In genomic region chr16:23889189-23889588, GRCh38 we compare ENCODE assay signal across 1 cellular context.
TF ChIP-seq lines count a peak whose summit lies in the region.

No MANE protein-coding gene starts in this region.

TF ChIP-seq in H1, 55 proteins besides CTCF, POLR2A, EP300 and RAD21:
- TF ChIP-seq EGR1 (IDR thresholded peaks at IDR 0.05; ENCODE audit: borderline replicate concordance, low read depth, low read length) (no peak), NRF1 (IDR thresholded peaks at IDR 0.05; ENCODE audit: low read depth, low read length) (no peak), TAF1 (IDR thresholded peaks at IDR 0.05; ENCODE audit: low read depth, low read length) (no peak), CHD2 (IDR thresholded peaks at IDR 0.05; ENCODE audit: low read length) (no peak), TEAD4 (IDR thresholded peaks at IDR 0.05; ENCODE audit: low read depth, low read length) (no peak), BACH1 (IDR thresholded peaks at IDR 0.05; ENCODE audit: low read length) (no peak), KDM1A (IDR thresholded peaks at IDR 0.05; ENCODE audit: borderline replicate concordance, low read length) (no peak), KDM4A (IDR thresholded peaks at IDR 0.05; ENCODE audit: low read depth, low read length, severe bottlenecking) (no peak), MAFK (IDR thresholded peaks at IDR 0.05; ENCODE audit: low read depth, low read length) (no peak), SP2 (IDR thresholded peaks at IDR 0.05; ENCODE audit: low read length) (no peak), TBP (IDR thresholded peaks at IDR 0.05; ENCODE audit: low read depth, low read length) (no peak), GTF2F1 (IDR thresholded peaks at IDR 0.05; ENCODE audit: borderline replicate concordance, low read depth, low read length) (no peak), SUZ12 (IDR thresholded peaks at IDR 0.05; ENCODE audit: low read length) (no peak), GABPA (IDR thresholded peaks at IDR 0.05; ENCODE audit: borderline replicate concordance, insufficient read depth, low read length) (no peak)
- TF ChIP-seq, protein P1, sequence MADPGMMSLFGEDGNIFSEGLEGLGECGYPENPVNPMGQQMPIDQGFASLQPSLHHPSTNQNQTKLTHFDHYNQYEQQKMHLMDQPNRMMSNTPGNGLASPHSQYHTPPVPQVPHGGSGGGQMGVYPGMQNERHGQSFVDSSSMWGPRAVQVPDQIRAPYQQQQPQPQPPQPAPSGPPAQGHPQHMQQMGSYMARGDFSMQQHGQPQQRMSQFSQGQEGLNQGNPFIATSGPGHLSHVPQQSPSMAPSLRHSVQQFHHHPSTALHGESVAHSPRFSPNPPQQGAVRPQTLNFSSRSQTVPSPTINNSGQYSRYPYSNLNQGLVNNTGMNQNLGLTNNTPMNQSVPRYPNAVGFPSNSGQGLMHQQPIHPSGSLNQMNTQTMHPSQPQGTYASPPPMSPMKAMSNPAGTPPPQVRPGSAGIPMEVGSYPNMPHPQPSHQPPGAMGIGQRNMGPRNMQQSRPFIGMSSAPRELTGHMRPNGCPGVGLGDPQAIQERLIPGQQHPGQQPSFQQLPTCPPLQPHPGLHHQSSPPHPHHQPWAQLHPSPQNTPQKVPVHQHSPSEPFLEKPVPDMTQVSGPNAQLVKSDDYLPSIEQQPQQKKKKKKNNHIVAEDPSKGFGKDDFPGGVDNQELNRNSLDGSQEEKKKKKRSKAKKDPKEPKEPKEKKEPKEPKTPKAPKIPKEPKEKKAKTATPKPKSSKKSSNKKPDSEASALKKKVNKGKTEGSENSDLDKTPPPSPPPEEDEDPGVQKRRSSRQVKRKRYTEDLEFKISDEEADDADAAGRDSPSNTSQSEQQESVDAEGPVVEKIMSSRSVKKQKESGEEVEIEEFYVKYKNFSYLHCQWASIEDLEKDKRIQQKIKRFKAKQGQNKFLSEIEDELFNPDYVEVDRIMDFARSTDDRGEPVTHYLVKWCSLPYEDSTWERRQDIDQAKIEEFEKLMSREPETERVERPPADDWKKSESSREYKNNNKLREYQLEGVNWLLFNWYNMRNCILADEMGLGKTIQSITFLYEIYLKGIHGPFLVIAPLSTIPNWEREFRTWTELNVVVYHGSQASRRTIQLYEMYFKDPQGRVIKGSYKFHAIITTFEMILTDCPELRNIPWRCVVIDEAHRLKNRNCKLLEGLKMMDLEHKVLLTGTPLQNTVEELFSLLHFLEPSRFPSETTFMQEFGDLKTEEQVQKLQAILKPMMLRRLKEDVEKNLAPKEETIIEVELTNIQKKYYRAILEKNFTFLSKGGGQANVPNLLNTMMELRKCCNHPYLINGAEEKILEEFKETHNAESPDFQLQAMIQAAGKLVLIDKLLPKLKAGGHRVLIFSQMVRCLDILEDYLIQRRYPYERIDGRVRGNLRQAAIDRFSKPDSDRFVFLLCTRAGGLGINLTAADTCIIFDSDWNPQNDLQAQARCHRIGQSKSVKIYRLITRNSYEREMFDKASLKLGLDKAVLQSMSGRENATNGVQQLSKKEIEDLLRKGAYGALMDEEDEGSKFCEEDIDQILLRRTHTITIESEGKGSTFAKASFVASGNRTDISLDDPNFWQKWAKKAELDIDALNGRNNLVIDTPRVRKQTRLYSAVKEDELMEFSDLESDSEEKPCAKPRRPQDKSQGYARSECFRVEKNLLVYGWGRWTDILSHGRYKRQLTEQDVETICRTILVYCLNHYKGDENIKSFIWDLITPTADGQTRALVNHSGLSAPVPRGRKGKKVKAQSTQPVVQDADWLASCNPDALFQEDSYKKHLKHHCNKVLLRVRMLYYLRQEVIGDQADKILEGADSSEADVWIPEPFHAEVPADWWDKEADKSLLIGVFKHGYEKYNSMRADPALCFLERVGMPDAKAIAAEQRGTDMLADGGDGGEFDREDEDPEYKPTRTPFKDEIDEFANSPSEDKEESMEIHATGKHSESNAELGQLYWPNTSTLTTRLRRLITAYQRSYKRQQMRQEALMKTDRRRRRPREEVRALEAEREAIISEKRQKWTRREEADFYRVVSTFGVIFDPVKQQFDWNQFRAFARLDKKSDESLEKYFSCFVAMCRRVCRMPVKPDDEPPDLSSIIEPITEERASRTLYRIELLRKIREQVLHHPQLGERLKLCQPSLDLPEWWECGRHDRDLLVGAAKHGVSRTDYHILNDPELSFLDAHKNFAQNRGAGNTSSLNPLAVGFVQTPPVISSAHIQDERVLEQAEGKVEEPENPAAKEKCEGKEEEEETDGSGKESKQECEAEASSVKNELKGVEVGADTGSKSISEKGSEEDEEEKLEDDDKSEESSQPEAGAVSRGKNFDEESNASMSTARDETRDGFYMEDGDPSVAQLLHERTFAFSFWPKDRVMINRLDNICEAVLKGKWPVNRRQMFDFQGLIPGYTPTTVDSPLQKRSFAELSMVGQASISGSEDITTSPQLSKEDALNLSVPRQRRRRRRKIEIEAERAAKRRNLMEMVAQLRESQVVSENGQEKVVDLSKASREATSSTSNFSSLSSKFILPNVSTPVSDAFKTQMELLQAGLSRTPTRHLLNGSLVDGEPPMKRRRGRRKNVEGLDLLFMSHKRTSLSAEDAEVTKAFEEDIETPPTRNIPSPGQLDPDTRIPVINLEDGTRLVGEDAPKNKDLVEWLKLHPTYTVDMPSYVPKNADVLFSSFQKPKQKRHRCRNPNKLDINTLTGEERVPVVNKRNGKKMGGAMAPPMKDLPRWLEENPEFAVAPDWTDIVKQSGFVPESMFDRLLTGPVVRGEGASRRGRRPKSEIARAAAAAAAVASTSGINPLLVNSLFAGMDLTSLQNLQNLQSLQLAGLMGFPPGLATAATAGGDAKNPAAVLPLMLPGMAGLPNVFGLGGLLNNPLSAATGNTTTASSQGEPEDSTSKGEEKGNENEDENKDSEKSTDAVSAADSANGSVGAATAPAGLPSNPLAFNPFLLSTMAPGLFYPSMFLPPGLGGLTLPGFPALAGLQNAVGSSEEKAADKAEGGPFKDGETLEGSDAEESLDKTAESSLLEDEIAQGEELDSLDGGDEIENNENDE (IDR thresholded peaks at IDR 0.05; ENCODE audit: insufficient replicate concordance, low read length): no peak
